In genomic region chr10:121692626-121693025, GRCh38 we compare ENCODE assay signal across 17 cellular contexts.
A peak's percentile ranks its signal among the peaks of the same experiment; 100 is the strongest.
DNase-seq lines count a peak whose midpoint lies in the region; ATAC-seq, FAIRE-seq and TF ChIP-seq lines count a peak whose summit lies in the region.
"Had no signal": no experiment of that assay in that cellular context is flagged by ENCODE, and none has a peak within 500 bp of the region (broad histone marks: within the 10 kb centered on the region; RNA-seq: fewer than 3 reads in every experiment).

No MANE protein-coding gene starts in this region.

- peaks cover 56% of the 10 kb centered on the region for H3K4me1 Mint-ChIP-seq in brain
- H3K4me1 Mint-ChIP-seq in nephron, result peaks cover 8% of the 10 kb centered on the region
- no peaks in the 10 kb centered on the region for H3K4me1 Mint-ChIP-seq in CD8-positive, alpha-beta memory T cell
- H3K4me1 Mint-ChIP-seq: B cell; CD4-positive, CD25-positive, alpha-beta regulatory T cell had no signal

- POLR2A ChIA-PET in CD8-positive, alpha-beta memory T cell (lab: Charles Lee), result no interaction called here

- TF ChIP-seq CTCF in brain (conservative IDR thresholded peaks at IDR 0.05), result no peak
- no peak for TF ChIP-seq CTCF in nephron (IDR thresholded peaks at IDR 0.05; ENCODE audit: unreplicated experiment in 3 of 3)

- H3K27ac Mint-ChIP-seq in brain (peak overlapping the region in 3 of 5 experiments; percentile 12 to 45 (median 12)), nephron (peak overlapping the region in 2 of 3 experiments; percentile 6 to 17)
- H3K27ac Mint-ChIP-seq in CD8-positive, alpha-beta memory T cell, result no peak overlapping the region
- H3K27ac Mint-ChIP-seq: B cell; CD4-positive, CD25-positive, alpha-beta regulatory T cell had no signal

- no peaks in the 10 kb centered on the region for H3K4me1 ChIP-seq in CD8-positive, alpha-beta memory T cell (ENCODE audit: insufficient read depth, low read length)
- H3K4me1 ChIP-seq in HAP-1, result peaks cover 10% of the 10 kb centered on the region

- in situ Hi-C loops in HAP-1 (cut with MboI; ENCODE audit: low sequenced_read_pairs), result no loop called here

- ATAC-seq in GM18498 (IDR thresholded peaks at IDR 0.05; ENCODE audit: unreplicated experiment) (no peak), GM18909 (IDR thresholded peaks at IDR 0.05; ENCODE audit: poor library complexity, unreplicated experiment) (no peak)

- H3K9me3 Mint-ChIP-seq in brain (peaks cover 0 to 5% (median 0%) of the 10 kb centered on the region in 5 experiments), nephron (no peaks in the 10 kb centered on the region)
- H3K9me3 Mint-ChIP-seq in CD8-positive, alpha-beta memory T cell, result no peaks in the 10 kb centered on the region
- H3K9me3 Mint-ChIP-seq: CD4-positive, CD25-positive, alpha-beta regulatory T cell had no signal

- peak overlapping the region in 1 of 5 experiments; percentile 25 for H3K4me3 Mint-ChIP-seq in brain
- H3K4me3 Mint-ChIP-seq in nephron, result no peak overlapping the region
- no peak overlapping the region for H3K4me3 Mint-ChIP-seq in CD8-positive, alpha-beta memory T cell
- H3K4me3 Mint-ChIP-seq: B cell; CD4-positive, CD25-positive, alpha-beta regulatory T cell had no signal

- H3K36me3 ChIP-seq in CD8-positive, alpha-beta memory T cell (ENCODE audit: insufficient read depth, low read length), result no peaks in the 10 kb centered on the region
- no peaks in the 10 kb centered on the region for H3K36me3 ChIP-seq in HAP-1 (replicated peaks)

- no peaks in the 10 kb centered on the region for H3K27me3 ChIP-seq in CD8-positive, alpha-beta memory T cell (ENCODE audit: insufficient read depth, low read length, poor library complexity, severe bottlenecking)
- H3K27me3 ChIP-seq in HAP-1 (ENCODE audit: low read depth), result 0 out of 2 replicates have a peak, but pooled peaks cover 2% of the 10 kb centered on the region

- no peak overlapping the region for H3K27ac ChIP-seq in CD8-positive, alpha-beta memory T cell (ENCODE audit: low read depth, low read length)
- H3K27ac ChIP-seq: HL-60, KMS-11 had no signal

- no peak overlapping the region for H3K4me3 ChIP-seq in CD8-positive, alpha-beta memory T cell (ENCODE audit: low read length)
- no peak overlapping the region for H3K4me3 ChIP-seq in HAP-1

- peak; percentile 94 for FAIRE-seq in G401.6 (lab: Jason Lieb, UNC)
- FAIRE-seq: D721Med had no signal

- CTCF ChIA-PET in CD8-positive, alpha-beta memory T cell (lab: Charles Lee), result no interaction called here

- H3K27me3 Mint-ChIP-seq in brain (peaks cover 12% of the 10 kb centered on the region), nephron (ENCODE audit: low read depth) (peaks cover 81% of the 10 kb centered on the region)
- H3K27me3 Mint-ChIP-seq in CD8-positive, alpha-beta memory T cell, result peaks cover 1 to 3% of the 10 kb centered on the region in 2 donors

- H3K9me3 ChIP-seq in CD8-positive, alpha-beta memory T cell (ENCODE audit: low read length), result no peaks in the 10 kb centered on the region
- no peaks in the 10 kb centered on the region for H3K9me3 ChIP-seq in HAP-1
- H3K9me3 ChIP-seq: Caco-2 had no signal

- no peaks in the 10 kb centered on the region for H3K36me3 Mint-ChIP-seq in brain
- H3K36me3 Mint-ChIP-seq in nephron (ENCODE audit: low read depth), result no peaks in the 10 kb centered on the region
- H3K36me3 Mint-ChIP-seq in CD8-positive, alpha-beta memory T cell, result no peaks in the 10 kb centered on the region
- H3K36me3 Mint-ChIP-seq: CD4-positive, CD25-positive, alpha-beta regulatory T cell had no signal

- no peak for DNase-seq in CD8-positive, alpha-beta memory T cell
- DNase-seq in HAP-1 (ENCODE audit: low spot score in 2 of 2), result no peak
- DNase-seq: 8988T; C1 segment of cervical spinal cord; Caco-2; CD4-positive, CD25-positive, alpha-beta regulatory T cell; GF-D8; HCEC 1CT had no signal

Comparison
In these comparisons a context has a peak if more than half of its experiments do, and no peak if none do; other contexts are left out.
1. H3K27ac Mint-ChIP-seq: peak in brain (3 of 5) and nephron (2 of 3); none in CD8-positive, alpha-beta memory T cell (0 of 8).